ENCODE assay signal across 1 cellular context in the genomic region with DNA sequence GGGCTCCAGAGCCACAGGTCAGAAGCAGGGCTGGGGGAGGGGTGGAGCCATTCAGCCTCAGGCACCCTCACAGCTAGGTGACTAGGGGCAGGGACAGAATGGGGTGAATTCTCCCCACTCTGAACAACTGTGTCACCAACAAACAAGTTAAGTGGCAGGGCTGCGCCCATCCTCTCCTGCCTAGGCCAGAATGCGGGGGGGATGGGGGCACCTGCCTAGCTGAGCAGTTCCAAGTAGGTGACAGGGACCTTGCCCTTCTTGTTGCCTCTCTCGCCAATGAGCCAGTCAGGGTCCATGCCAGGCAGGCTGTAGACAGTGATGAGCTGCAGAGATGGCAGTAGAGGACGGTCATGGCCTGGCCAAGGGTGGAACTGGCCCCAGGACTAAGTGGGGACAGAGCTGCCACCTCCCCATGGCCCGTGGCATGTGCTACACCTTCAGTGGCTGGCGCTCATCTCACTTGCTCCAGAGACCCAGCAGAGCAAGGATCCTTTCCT.
TF ChIP-seq lines count a peak whose summit lies in the region.

No MANE protein-coding gene starts in this region.

TF ChIP-seq in HEK293, 187 proteins besides CTCF, POLR2A, EP300 and RAD21 (continued from another document):
- peak; percentile 36; the same call in 1 of the 2 replicates for TF ChIP-seq SCRT2 (tag by site-specific recombination; IDR thresholded peaks at IDR 0.05)
TF ChIP-seq in HEK293: peak in this region for 2.
